ENCODE assay signal across 2 cellular contexts in the genomic region with DNA sequence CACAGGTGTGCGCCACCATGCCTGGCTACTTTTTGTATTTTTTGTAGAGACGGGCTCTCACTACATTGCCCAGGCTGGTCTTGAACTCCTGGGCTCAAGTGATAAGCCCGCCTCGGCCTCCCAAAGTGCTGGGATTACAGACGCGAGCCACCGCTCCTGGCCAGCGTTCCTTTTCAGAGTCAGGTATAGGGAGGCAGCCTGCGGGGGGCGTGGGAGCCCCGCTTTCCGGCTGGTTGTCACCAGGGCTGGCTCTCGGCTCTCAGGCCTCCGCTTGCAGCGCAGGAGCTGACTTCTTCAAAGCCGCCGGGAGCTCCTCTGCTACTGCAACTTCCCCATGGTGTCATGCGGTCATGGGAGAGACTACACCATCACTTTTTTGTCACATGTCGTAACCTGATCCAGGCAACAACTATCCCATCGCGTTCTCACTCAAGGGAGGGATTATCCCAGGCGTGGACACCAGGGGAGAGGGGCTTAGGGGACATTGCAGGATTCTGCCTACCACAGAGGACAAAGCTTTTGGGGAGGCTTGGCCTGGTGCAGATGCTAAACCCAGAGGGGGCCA.
TF ChIP-seq lines count a peak whose summit lies in the region.

No MANE protein-coding gene starts in this region.

TF ChIP-seq in WTC11, 78 proteins besides CTCF, POLR2A, EP300 and RAD21 (continued from another document and continues in another):
- TF ChIP-seq, protein P1, sequence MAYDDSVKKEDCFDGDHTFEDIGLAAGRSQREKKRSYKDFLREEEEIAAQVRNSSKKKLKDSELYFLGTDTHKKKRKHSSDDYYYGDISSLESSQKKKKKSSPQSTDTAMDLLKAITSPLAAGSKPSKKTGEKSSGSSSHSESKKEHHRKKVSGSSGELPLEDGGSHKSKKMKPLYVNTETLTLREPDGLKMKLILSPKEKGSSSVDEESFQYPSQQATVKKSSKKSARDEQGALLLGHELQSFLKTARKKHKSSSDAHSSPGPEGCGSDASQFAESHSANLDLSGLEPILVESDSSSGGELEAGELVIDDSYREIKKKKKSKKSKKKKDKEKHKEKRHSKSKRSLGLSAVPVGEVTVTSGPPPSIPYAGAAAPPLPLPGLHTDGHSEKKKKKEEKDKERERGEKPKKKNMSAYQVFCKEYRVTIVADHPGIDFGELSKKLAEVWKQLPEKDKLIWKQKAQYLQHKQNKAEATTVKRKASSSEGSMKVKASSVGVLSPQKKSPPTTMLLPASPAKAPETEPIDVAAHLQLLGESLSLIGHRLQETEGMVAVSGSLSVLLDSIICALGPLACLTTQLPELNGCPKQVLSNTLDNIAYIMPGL (CRISPR knock-in tag; IDR thresholded peaks at IDR 0.05) = 0 out of 2 replicates have a peak, but pooled peaks have one; percentile 43
- 0 out of 2 replicates have a peak, but pooled peaks have one; percentile 10 for TF ChIP-seq SP1 (CRISPR knock-in tag; conservative IDR thresholded peaks at IDR 0.05)
- no peak for TF ChIP-seq NFATC4 (CRISPR knock-in tag; IDR thresholded peaks at IDR 0.05)
- no peak for TF ChIP-seq ZNF416 (CRISPR knock-in tag; IDR thresholded peaks at IDR 0.05)
- no peak for TF ChIP-seq FOXK1 (CRISPR knock-in tag; IDR thresholded peaks at IDR 0.05)
- TF ChIP-seq, protein P2, sequence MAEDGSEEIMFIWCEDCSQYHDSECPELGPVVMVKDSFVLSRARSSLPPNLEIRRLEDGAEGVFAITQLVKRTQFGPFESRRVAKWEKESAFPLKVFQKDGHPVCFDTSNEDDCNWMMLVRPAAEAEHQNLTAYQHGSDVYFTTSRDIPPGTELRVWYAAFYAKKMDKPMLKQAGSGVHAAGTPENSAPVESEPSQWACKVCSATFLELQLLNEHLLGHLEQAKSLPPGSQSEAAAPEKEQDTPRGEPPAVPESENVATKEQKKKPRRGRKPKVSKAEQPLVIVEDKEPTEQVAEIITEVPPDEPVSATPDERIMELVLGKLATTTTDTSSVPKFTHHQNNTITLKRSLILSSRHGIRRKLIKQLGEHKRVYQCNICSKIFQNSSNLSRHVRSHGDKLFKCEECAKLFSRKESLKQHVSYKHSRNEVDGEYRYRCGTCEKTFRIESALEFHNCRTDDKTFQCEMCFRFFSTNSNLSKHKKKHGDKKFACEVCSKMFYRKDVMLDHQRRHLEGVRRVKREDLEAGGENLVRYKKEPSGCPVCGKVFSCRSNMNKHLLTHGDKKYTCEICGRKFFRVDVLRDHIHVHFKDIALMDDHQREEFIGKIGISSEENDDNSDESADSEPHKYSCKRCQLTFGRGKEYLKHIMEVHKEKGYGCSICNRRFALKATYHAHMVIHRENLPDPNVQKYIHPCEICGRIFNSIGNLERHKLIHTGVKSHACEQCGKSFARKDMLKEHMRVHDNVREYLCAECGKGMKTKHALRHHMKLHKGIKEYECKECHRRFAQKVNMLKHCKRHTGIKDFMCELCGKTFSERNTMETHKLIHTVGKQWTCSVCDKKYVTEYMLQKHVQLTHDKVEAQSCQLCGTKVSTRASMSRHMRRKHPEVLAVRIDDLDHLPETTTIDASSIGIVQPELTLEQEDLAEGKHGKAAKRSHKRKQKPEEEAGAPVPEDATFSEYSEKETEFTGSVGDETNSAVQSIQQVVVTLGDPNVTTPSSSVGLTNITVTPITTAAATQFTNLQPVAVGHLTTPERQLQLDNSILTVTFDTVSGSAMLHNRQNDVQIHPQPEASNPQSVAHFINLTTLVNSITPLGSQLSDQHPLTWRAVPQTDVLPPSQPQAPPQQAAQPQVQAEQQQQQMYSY (CRISPR knock-in tag; IDR thresholded peaks at IDR 0.05) = no peak
- TF ChIP-seq, protein P3, sequence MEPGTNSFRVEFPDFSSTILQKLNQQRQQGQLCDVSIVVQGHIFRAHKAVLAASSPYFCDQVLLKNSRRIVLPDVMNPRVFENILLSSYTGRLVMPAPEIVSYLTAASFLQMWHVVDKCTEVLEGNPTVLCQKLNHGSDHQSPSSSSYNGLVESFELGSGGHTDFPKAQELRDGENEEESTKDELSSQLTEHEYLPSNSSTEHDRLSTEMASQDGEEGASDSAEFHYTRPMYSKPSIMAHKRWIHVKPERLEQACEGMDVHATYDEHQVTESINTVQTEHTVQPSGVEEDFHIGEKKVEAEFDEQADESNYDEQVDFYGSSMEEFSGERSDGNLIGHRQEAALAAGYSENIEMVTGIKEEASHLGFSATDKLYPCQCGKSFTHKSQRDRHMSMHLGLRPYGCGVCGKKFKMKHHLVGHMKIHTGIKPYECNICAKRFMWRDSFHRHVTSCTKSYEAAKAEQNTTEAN (CRISPR knock-in tag; IDR thresholded peaks at IDR 0.05) = no peak
- TF ChIP-seq ZNF121 (CRISPR knock-in tag; IDR thresholded peaks at IDR 0.05) = peak; percentile 80
- TF ChIP-seq, protein P4, sequence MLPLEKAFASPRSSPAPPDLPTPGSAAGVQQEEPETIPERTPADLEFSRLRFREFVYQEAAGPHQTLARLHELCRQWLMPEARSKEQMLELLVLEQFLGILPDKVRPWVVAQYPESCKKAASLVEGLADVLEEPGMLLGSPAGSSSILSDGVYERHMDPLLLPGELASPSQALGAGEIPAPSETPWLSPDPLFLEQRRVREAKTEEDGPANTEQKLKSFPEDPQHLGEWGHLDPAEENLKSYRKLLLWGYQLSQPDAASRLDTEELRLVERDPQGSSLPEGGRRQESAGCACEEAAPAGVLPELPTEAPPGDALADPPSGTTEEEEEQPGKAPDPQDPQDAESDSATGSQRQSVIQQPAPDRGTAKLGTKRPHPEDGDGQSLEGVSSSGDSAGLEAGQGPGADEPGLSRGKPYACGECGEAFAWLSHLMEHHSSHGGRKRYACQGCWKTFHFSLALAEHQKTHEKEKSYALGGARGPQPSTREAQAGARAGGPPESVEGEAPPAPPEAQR (CRISPR knock-in tag; IDR thresholded peaks at IDR 0.05) = no peak
- TF ChIP-seq ZNF423 (CRISPR knock-in tag; IDR thresholded peaks at IDR 0.05) = no peak
- TF ChIP-seq NFYB (CRISPR knock-in tag; conservative IDR thresholded peaks at IDR 0.05; ENCODE audit: low read depth) = no peak
- TF ChIP-seq, protein P5, sequence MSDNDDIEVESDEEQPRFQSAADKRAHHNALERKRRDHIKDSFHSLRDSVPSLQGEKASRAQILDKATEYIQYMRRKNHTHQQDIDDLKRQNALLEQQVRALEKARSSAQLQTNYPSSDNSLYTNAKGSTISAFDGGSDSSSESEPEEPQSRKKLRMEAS (CRISPR knock-in tag; IDR thresholded peaks at IDR 0.05) = peak; percentile 51
- TF ChIP-seq MXD4 (CRISPR knock-in tag; IDR thresholded peaks at IDR 0.05; ENCODE audit: borderline replicate concordance) = no peak
- TF ChIP-seq, protein P6, sequence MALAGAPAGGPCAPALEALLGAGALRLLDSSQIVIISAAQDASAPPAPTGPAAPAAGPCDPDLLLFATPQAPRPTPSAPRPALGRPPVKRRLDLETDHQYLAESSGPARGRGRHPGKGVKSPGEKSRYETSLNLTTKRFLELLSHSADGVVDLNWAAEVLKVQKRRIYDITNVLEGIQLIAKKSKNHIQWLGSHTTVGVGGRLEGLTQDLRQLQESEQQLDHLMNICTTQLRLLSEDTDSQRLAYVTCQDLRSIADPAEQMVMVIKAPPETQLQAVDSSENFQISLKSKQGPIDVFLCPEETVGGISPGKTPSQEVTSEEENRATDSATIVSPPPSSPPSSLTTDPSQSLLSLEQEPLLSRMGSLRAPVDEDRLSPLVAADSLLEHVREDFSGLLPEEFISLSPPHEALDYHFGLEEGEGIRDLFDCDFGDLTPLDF (CRISPR knock-in tag; IDR thresholded peaks at IDR 0.05) = no peak

TF ChIP-seq in HepG2, 621 proteins besides CTCF, POLR2A, EP300 and RAD21 (continued from another document and continues in another):
- TF ChIP-seq, protein P7, sequence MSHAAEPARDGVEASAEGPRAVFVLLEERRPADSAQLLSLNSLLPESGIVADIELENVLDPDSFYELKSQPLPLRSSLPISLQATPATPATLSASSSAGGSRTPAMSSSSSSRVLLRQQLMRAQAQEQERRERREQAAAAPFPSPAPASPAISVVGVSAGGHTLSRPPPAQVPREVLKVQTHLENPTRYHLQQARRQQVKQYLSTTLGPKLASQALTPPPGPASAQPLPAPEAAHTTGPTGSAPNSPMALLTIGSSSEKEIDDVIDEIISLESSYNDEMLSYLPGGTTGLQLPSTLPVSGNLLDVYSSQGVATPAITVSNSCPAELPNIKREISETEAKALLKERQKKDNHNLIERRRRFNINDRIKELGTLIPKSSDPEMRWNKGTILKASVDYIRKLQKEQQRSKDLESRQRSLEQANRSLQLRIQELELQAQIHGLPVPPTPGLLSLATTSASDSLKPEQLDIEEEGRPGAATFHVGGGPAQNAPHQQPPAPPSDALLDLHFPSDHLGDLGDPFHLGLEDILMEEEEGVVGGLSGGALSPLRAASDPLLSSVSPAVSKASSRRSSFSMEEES (CRISPR knock-in tag; IDR thresholded peaks at IDR 0.05) = peak; percentile 78
- TF ChIP-seq GLI4 (CRISPR knock-in tag; IDR thresholded peaks at IDR 0.05; ENCODE audit: borderline replicate concordance) (no peak), ZNF354B (CRISPR knock-in tag; IDR thresholded peaks at IDR 0.05) (no peak), ZFP37 (CRISPR knock-in tag; IDR thresholded peaks at IDR 0.05; ENCODE audit: borderline replicate concordance) (no peak), SNAI1 (CRISPR knock-in tag; IDR thresholded peaks at IDR 0.05; ENCODE audit: borderline replicate concordance) (no peak), PAX8 (CRISPR knock-in tag; IDR thresholded peaks at IDR 0.05; ENCODE audit: borderline replicate concordance) (no peak), SP2 (CRISPR knock-in tag; IDR thresholded peaks at IDR 0.05) (no peak), SAP130 (CRISPR knock-in tag; IDR thresholded peaks at IDR 0.05; ENCODE audit: low read depth) (peak; percentile 42), ZNF776 (CRISPR knock-in tag; IDR thresholded peaks at IDR 0.05) (no peak), POLR2AphosphoS2 (IDR thresholded peaks at IDR 0.05; ENCODE audit: low read depth, low read length) (no peak), ZMYM3 (CRISPR knock-in tag; IDR thresholded peaks at IDR 0.05) (no peak), ZNF337 (CRISPR knock-in tag; IDR thresholded peaks at IDR 0.05; ENCODE audit: borderline replicate concordance, low read depth) (no peak), ZNF530 (CRISPR knock-in tag; IDR thresholded peaks at IDR 0.05; ENCODE audit: low read depth) (no peak), KAT8 (CRISPR knock-in tag; IDR thresholded peaks at IDR 0.05) (no peak), RAD51 (IDR thresholded peaks at IDR 0.05; ENCODE audit: borderline replicate concordance) (no peak), FOSL1 (CRISPR knock-in tag; IDR thresholded peaks at IDR 0.05; ENCODE audit: borderline replicate concordance) (no peak), HNRNPUL1 (IDR thresholded peaks at IDR 0.05; ENCODE audit: low read depth, low read length) (no peak), HOXA9 (CRISPR knock-in tag; IDR thresholded peaks at IDR 0.05; ENCODE audit: borderline replicate concordance) (no peak)
- TF ChIP-seq, protein P8, sequence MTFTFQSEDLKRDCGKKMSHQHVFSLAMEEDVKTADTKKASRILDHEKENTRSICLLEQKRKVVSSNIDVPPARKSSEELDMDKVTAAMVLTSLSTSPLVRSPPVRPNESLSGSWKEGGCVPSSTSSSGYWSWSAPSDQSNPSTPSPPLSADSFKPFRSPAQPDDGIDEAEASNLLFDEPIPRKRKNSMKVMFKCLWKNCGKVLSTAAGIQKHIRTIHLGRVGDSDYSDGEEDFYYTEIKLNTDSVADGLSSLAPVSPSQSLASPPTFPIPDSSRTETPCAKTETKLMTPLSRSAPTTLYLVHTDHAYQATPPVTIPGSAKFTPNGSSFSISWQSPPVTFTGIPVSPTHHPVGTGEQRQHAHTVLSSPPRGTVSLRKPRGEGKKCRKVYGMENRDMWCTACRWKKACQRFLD (CRISPR knock-in tag; IDR thresholded peaks at IDR 0.05; ENCODE audit: borderline replicate concordance) = no peak
- TF ChIP-seq, protein P9, sequence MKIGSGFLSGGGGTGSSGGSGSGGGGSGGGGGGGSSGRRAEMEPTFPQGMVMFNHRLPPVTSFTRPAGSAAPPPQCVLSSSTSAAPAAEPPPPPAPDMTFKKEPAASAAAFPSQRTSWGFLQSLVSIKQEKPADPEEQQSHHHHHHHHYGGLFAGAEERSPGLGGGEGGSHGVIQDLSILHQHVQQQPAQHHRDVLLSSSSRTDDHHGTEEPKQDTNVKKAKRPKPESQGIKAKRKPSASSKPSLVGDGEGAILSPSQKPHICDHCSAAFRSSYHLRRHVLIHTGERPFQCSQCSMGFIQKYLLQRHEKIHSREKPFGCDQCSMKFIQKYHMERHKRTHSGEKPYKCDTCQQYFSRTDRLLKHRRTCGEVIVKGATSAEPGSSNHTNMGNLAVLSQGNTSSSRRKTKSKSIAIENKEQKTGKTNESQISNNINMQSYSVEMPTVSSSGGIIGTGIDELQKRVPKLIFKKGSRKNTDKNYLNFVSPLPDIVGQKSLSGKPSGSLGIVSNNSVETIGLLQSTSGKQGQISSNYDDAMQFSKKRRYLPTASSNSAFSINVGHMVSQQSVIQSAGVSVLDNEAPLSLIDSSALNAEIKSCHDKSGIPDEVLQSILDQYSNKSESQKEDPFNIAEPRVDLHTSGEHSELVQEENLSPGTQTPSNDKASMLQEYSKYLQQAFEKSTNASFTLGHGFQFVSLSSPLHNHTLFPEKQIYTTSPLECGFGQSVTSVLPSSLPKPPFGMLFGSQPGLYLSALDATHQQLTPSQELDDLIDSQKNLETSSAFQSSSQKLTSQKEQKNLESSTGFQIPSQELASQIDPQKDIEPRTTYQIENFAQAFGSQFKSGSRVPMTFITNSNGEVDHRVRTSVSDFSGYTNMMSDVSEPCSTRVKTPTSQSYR (CRISPR knock-in tag; IDR thresholded peaks at IDR 0.05; ENCODE audit: borderline replicate concordance) = no peak
- TF ChIP-seq, protein P10, sequence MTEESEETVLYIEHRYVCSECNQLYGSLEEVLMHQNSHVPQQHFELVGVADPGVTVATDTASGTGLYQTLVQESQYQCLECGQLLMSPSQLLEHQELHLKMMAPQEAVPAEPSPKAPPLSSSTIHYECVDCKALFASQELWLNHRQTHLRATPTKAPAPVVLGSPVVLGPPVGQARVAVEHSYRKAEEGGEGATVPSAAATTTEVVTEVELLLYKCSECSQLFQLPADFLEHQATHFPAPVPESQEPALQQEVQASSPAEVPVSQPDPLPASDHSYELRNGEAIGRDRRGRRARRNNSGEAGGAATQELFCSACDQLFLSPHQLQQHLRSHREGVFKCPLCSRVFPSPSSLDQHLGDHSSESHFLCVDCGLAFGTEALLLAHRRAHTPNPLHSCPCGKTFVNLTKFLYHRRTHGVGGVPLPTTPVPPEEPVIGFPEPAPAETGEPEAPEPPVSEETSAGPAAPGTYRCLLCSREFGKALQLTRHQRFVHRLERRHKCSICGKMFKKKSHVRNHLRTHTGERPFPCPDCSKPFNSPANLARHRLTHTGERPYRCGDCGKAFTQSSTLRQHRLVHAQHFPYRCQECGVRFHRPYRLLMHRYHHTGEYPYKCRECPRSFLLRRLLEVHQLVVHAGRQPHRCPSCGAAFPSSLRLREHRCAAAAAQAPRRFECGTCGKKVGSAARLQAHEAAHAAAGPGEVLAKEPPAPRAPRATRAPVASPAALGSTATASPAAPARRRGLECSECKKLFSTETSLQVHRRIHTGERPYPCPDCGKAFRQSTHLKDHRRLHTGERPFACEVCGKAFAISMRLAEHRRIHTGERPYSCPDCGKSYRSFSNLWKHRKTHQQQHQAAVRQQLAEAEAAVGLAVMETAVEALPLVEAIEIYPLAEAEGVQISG (CRISPR knock-in tag; IDR thresholded peaks at IDR 0.05) = no peak
- TF ChIP-seq, protein P11, sequence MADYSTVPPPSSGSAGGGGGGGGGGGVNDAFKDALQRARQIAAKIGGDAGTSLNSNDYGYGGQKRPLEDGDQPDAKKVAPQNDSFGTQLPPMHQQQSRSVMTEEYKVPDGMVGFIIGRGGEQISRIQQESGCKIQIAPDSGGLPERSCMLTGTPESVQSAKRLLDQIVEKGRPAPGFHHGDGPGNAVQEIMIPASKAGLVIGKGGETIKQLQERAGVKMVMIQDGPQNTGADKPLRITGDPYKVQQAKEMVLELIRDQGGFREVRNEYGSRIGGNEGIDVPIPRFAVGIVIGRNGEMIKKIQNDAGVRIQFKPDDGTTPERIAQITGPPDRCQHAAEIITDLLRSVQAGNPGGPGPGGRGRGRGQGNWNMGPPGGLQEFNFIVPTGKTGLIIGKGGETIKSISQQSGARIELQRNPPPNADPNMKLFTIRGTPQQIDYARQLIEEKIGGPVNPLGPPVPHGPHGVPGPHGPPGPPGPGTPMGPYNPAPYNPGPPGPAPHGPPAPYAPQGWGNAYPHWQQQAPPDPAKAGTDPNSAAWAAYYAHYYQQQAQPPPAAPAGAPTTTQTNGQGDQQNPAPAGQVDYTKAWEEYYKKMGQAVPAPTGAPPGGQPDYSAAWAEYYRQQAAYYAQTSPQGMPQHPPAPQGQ (CRISPR knock-in tag; IDR thresholded peaks at IDR 0.05; ENCODE audit: borderline replicate concordance) = no peak
